28 cellular contexts compared by ENCODE assay signal in genomic region chr4:41683321-41683720, GRCh38.
"Had no signal": no experiment of that assay in that cellular context is flagged by ENCODE, and none has a peak within 500 bp of the region (broad histone marks: within the 10 kb centered on the region; RNA-seq: fewer than 3 reads in every experiment).

No MANE protein-coding gene starts in this region.

- H3K27ac Mint-ChIP-seq: activated CD4-positive, alpha-beta memory T cell treated with anti-CD3 and anti-CD28 coated beads for 36 hours; activated CD4-positive, alpha-beta T cell treated with anti-CD3 and anti-CD28 coated beads, Interleukin-2, amount 10 ng/mL, durations not matched to agents 24 days and 14 days; activated naive CD4-positive, alpha-beta T cell treated with anti-CD3 and anti-CD28 coated beads, Interleukin-2, amount 10 ng/mL, durations not matched to agents 7 days and 5 days; activated naive CD8-positive, alpha-beta T cell treated with anti-CD3 and anti-CD28 coated beads, Interleukin-2, amount 10 ng/mL, durations not matched to agents 7 days and 5 days; natural killer cell treated with Interleukin-12 subunit alpha and Interleukin-12 subunit beta and Interleukin-15 and Interleukin-18, amount 100 ng/mL, for 72 hours; T-cell; type B pancreatic cell had no signal

- DNase-seq: activated CD4-positive, alpha-beta memory T cell treated with anti-CD3 and anti-CD28 coated beads for 36 hours; activated CD4-positive, alpha-beta T cell treated with anti-CD3 and anti-CD28 coated beads, Interleukin-2, amount 10 ng/mL, durations not matched to agents 24 days and 14 days; activated CD4-positive, CD25-positive, alpha-beta regulatory T cell treated with anti-CD3 and anti-CD28 coated beads, Interleukin-2, amount 50 U/mL, for 72 hours; activated CD8-positive, alpha-beta memory T cell treated with anti-CD3 and anti-CD28 coated beads, Interleukin-2, amount 50 U/mL, for 4 hours; activated gamma-delta T cell; activated naive CD4-positive, alpha-beta T cell treated with anti-CD3 and anti-CD28 coated beads, Interleukin-2, amount 10 ng/mL, durations not matched to agents 7 days and 5 days; activated naive CD8-positive, alpha-beta T cell treated with anti-CD3 and anti-CD28 coated beads, Interleukin-2, amount 10 ng/mL, durations not matched to agents 7 days and 5 days; activated T-cell treated with anti-CD3 and anti-CD28 coated beads, Interleukin-2, amount 50 U/mL, for 1 hour; body of pancreas; colonic mucosa; effector CD8-positive, alpha-beta T cell; heart right ventricle; kidney glomerular epithelial cell; left ventricle myocardium inferior; mesendoderm; mucosa of descending colon; right lobe of liver; stimulated activated CD4-positive, alpha-beta T cell treated with anti-CD3 and anti-CD28 coated beads, Interleukin-12 subunit alpha, Interleukin-12 subunit beta, amount 100 ng/mL, for 4 hours; stimulated activated CD4-positive, alpha-beta T cell treated with anti-CD3 and anti-CD28 coated beads, Interleukin-4, amount 100 ng/mL, for 1 hour; stimulated activated naive CD8-positive, alpha-beta T cell treated with anti-CD3 and anti-CD28 coated beads, Interleukin-15, Interleukin-2, amounts not matched to agents 100 U/mL and 50 U/mL, for 24 hours; T-cell; testis; uterus had no signal

- H3K27me3 Mint-ChIP-seq: activated CD4-positive, alpha-beta T cell treated with anti-CD3 and anti-CD28 coated beads, Interleukin-2, amount 10 ng/mL, durations not matched to agents 24 days and 14 days; natural killer cell treated with Interleukin-12 subunit alpha and Interleukin-12 subunit beta and Interleukin-15 and Interleukin-18, amount 100 ng/mL, for 72 hours; type B pancreatic cell had no signal

- H3K9me3 Mint-ChIP-seq: activated CD4-positive, alpha-beta memory T cell treated with anti-CD3 and anti-CD28 coated beads for 36 hours; activated CD4-positive, alpha-beta T cell treated with anti-CD3 and anti-CD28 coated beads, Interleukin-2, amount 10 ng/mL, durations not matched to agents 24 days and 14 days; activated naive CD4-positive, alpha-beta T cell treated with anti-CD3 and anti-CD28 coated beads, Interleukin-2, amount 10 ng/mL, durations not matched to agents 7 days and 5 days; activated naive CD8-positive, alpha-beta T cell treated with anti-CD3 and anti-CD28 coated beads, Interleukin-2, amount 10 ng/mL, durations not matched to agents 7 days and 5 days; natural killer cell treated with Interleukin-12 subunit alpha and Interleukin-12 subunit beta and Interleukin-15 and Interleukin-18, amount 100 ng/mL, for 72 hours; T-cell; type B pancreatic cell had no signal

- H3K4me3 ChIP-seq: body of pancreas, colonic mucosa, heart right ventricle, left ventricle myocardium inferior, lung, mucosa of descending colon, right lobe of liver, skin epidermis, testis, uterus had no signal

- H3K4me1 ChIP-seq: body of pancreas, colonic mucosa, heart right ventricle, left ventricle myocardium inferior, right lobe of liver, testis, uterus had no signal

- H3K4me3 Mint-ChIP-seq: activated CD4-positive, alpha-beta memory T cell treated with anti-CD3 and anti-CD28 coated beads for 36 hours; activated CD4-positive, alpha-beta T cell treated with anti-CD3 and anti-CD28 coated beads, Interleukin-2, amount 10 ng/mL, durations not matched to agents 24 days and 14 days; activated naive CD4-positive, alpha-beta T cell treated with anti-CD3 and anti-CD28 coated beads, Interleukin-2, amount 10 ng/mL, durations not matched to agents 7 days and 5 days; activated naive CD8-positive, alpha-beta T cell treated with anti-CD3 and anti-CD28 coated beads, Interleukin-2, amount 10 ng/mL, durations not matched to agents 7 days and 5 days; natural killer cell treated with Interleukin-12 subunit alpha and Interleukin-12 subunit beta and Interleukin-15 and Interleukin-18, amount 100 ng/mL, for 72 hours; T-cell; type B pancreatic cell had no signal

- H3K36me3 ChIP-seq: colonic mucosa, uterus had no signal

- H3K9me3 ChIP-seq: body of pancreas, colonic mucosa, heart right ventricle, left ventricle myocardium inferior, mucosa of descending colon, right lobe of liver, testis, uterus had no signal

- H3K27ac ChIP-seq: body of pancreas, colonic mucosa, epithelial cell of prostate, heart right ventricle, left ventricle myocardium inferior, right lobe of liver, skin epidermis, testis, uterus had no signal

- H3K36me3 Mint-ChIP-seq: activated CD4-positive, alpha-beta memory T cell treated with anti-CD3 and anti-CD28 coated beads for 36 hours; activated naive CD4-positive, alpha-beta T cell treated with anti-CD3 and anti-CD28 coated beads, Interleukin-2, amount 10 ng/mL, durations not matched to agents 7 days and 5 days; activated naive CD8-positive, alpha-beta T cell treated with anti-CD3 and anti-CD28 coated beads, Interleukin-2, amount 10 ng/mL, durations not matched to agents 7 days and 5 days; natural killer cell treated with Interleukin-12 subunit alpha and Interleukin-12 subunit beta and Interleukin-15 and Interleukin-18, amount 100 ng/mL, for 72 hours; T-cell had no signal

- H3K27me3 ChIP-seq: body of pancreas, colonic mucosa, heart right ventricle, right lobe of liver, testis, uterus had no signal

- H3K4me1 Mint-ChIP-seq: activated CD4-positive, alpha-beta T cell treated with anti-CD3 and anti-CD28 coated beads, Interleukin-2, amount 10 ng/mL, durations not matched to agents 24 days and 14 days; activated naive CD4-positive, alpha-beta T cell treated with anti-CD3 and anti-CD28 coated beads, Interleukin-2, amount 10 ng/mL, durations not matched to agents 7 days and 5 days; activated naive CD8-positive, alpha-beta T cell treated with anti-CD3 and anti-CD28 coated beads, Interleukin-2, amount 10 ng/mL, durations not matched to agents 7 days and 5 days; T-cell had no signal
